Comparison of ENCODE assay signal across 8 cellular contexts in the genomic region with DNA sequence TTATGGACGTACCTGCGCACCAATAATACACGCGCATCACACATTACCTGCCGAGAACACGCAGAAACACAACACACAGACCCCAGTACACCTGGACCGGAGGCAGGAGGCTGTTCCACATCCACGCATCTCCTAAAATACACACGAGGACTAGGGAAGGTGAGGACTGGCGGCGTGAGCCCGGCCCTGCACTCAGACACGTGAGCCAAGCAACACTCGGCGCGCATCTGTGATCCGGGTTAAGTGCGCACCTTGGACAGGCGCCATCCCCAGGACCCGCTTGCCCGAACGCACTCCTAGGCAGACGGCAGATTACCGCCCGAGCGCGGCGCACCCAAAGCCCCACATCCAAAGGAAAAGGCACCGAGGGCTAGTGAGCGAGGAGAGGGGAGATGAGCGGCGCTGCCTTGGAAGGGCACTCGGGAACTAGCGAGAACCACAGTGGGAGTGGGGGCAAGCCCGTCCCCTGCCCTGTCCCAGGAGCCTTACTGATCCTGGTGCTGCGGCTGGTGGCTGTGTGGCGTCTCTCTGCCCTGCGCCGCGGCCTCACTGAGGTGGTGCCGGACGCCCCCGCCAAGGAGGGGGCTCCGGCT. TPM values are rescaled to one million over a fixed set of nuclear protein-coding genes. Genes with fewer than 3 reads are reported as not detected.
A peak's percentile ranks its signal among the peaks of the same experiment; 100 is the strongest.
DNase-seq lines count a peak whose midpoint lies in the region; ATAC-seq and TF ChIP-seq lines count a peak whose summit lies in the region.

No MANE protein-coding gene starts in this region.

- H3K36me3 Mint-ChIP-seq in CD4-positive, alpha-beta memory T cell = peaks cover 0 to 2% of the 10 kb centered on the region in 2 donors
- no peaks in the 10 kb centered on the region for H3K36me3 Mint-ChIP-seq in activated T-cell treated with anti-CD3 and anti-CD28 coated beads, Interleukin-2, amount 50 U/mL, for 4 hours (ENCODE audit: insufficient read depth)

- peak overlapping the region in 6 of 7 donors; percentile 38 to 93 (median 78) for H3K27ac Mint-ChIP-seq in CD4-positive, alpha-beta memory T cell

- no peaks in the 10 kb centered on the region for H3K9me3 ChIP-seq in CD4-positive, alpha-beta memory T cell (ENCODE audit: control insufficient read depth in 1 of 2, low read length in 2 of 2)
- no peaks in the 10 kb centered on the region; the same call in 1 of the 2 replicates for H3K9me3 ChIP-seq in MG63
- H3K9me3 ChIP-seq in gastroesophageal sphincter = no peaks in the 10 kb centered on the region
- no peaks in the 10 kb centered on the region for H3K9me3 ChIP-seq in neutrophil

- peak; percentile 34 for ATAC-seq in GM19395 (IDR thresholded peaks at IDR 0.05; ENCODE audit: unreplicated experiment)
- ATAC-seq in activated T-cell treated with anti-CD3 and anti-CD28 coated beads, Interleukin-2, amount 50 U/mL, for 4 hours = peak; percentile 46 to 49
- peak; percentile 32 for ATAC-seq in gastroesophageal sphincter

- H3K4me1 Mint-ChIP-seq in CD4-positive, alpha-beta memory T cell = peaks cover 11 to 21% (median 15%) of the 10 kb centered on the region in 4 donors
- peaks cover 12% of the 10 kb centered on the region for H3K4me1 Mint-ChIP-seq in activated T-cell treated with anti-CD3 and anti-CD28 coated beads, Interleukin-2, amount 50 U/mL, for 4 hours (ENCODE audit: low read depth)

- H3K9me3 Mint-ChIP-seq in CD4-positive, alpha-beta memory T cell = no peaks in the 10 kb centered on the region
- no peaks in the 10 kb centered on the region for H3K9me3 Mint-ChIP-seq in activated T-cell treated with anti-CD3 and anti-CD28 coated beads, Interleukin-2, amount 50 U/mL, for 4 hours

- DNase-seq in CD4-positive, alpha-beta memory T cell = peak in 3 of 5 donors; percentile 18 to 35 (median 25)
- peak; percentile 11 for DNase-seq in MG63
- DNase-seq in activated T-cell treated with anti-CD3 and anti-CD28 coated beads, Interleukin-2, amount 50 U/mL, for 4 hours = no peak
- DNase-seq in SW 1271 (lab: John Stamatoyannopoulos, UW) = no peak
- no peak for DNase-seq in activated gamma-delta T cell treated with Interleukin-2 at 50 U/mL for 16 hours

- H3K4me1 ChIP-seq in CD4-positive, alpha-beta memory T cell (ENCODE audit: insufficient read depth, low read length) = peaks cover 14% of the 10 kb centered on the region
- H3K4me1 ChIP-seq in gastroesophageal sphincter (peaks cover 0 to 20% (median 6%) of the 10 kb centered on the region in 3 donors), neutrophil (ENCODE audit: control insufficient read depth in 1 of 2, insufficient read depth in 1 of 2, low read depth in 1 of 2, low read length in 1 of 2) (peaks cover 7 to 18% of the 10 kb centered on the region in 2 experiments)

- TF ChIP-seq CTCF in gastroesophageal sphincter (IDR thresholded peaks at IDR 0.05) = no peak
- TF ChIP-seq CTCF in neutrophil (IDR thresholded peaks at IDR 0.05) = no peak

- H3K36me3 ChIP-seq in CD4-positive, alpha-beta memory T cell (ENCODE audit: insufficient read depth, low read length) = no peaks in the 10 kb centered on the region
- H3K36me3 ChIP-seq in MG63 (no peaks in the 10 kb centered on the region), gastroesophageal sphincter (no peaks in the 10 kb centered on the region), neutrophil (no peaks in the 10 kb centered on the region)

- intact Hi-C loops in CD4-positive, alpha-beta memory T cell (cut with micrococcal nuclease) = loop anchor here (1.0 kb wide), 1 partner anchor 19 kb away; a partner anchor contains a TSS

- no peak for TF ChIP-seq POLR2A in gastroesophageal sphincter (IDR thresholded peaks at IDR 0.05)

- peaks cover 7 to 10% of the 10 kb centered on the region in 2 donors for H3K27me3 Mint-ChIP-seq in CD4-positive, alpha-beta memory T cell
- H3K27me3 Mint-ChIP-seq in activated T-cell treated with anti-CD3 and anti-CD28 coated beads, Interleukin-2, amount 50 U/mL, for 4 hours (ENCODE audit: low read depth) = peaks cover 17% of the 10 kb centered on the region

- 19% methylated on average over 17 of the region's 44 CpGs; no CpG with 5 or more reads in 1 of the 2 donors for WGBS in gastroesophageal sphincter (ENCODE audit: low coverage in 1 of 2), 2 donors

- no peak for TF ChIP-seq EP300 in gastroesophageal sphincter (IDR thresholded peaks at IDR 0.05)

- no peak overlapping the region for H3K27ac ChIP-seq in CD4-positive, alpha-beta memory T cell (ENCODE audit: low read depth, low read length)
- H3K27ac ChIP-seq in gastroesophageal sphincter = peak overlapping the region in 2 of 4 donors; percentile 18 to 59
- no peak overlapping the region for H3K27ac ChIP-seq in neutrophil

- CTCF ChIA-PET in CD4-positive, alpha-beta memory T cell (lab: Charles Lee; ENCODE audit: partially characterized antibody) = no interaction called here

- peak overlapping the region; percentile 89 to 98 (median 94) for H3K4me3 Mint-ChIP-seq in CD4-positive, alpha-beta memory T cell
- peak overlapping the region; percentile 86 for H3K4me3 Mint-ChIP-seq in activated T-cell treated with anti-CD3 and anti-CD28 coated beads, Interleukin-2, amount 50 U/mL, for 4 hours

- H3K4me3 ChIP-seq in CD4-positive, alpha-beta memory T cell (ENCODE audit: low read length in 2 of 2) = peak overlapping the region; percentile 61 to 78
- peak overlapping the region; percentile 35 for H3K4me3 ChIP-seq in MG63
- peak overlapping the region; percentile 58 to 68 for H3K4me3 ChIP-seq in gastroesophageal sphincter
- peak overlapping the region; percentile 32 to 60 for H3K4me3 ChIP-seq in neutrophil (ENCODE audit: low read depth in 1 of 2, low read length in 1 of 2)

- POLR2A ChIA-PET in CD4-positive, alpha-beta memory T cell (lab: Charles Lee; ENCODE audit: partially characterized antibody) = interaction anchor here (1.0 to 1.8 kb wide), 9 partner anchors 19 to 514 kb away, joined by 3 to 9 read pairs (median 4); a partner anchor contains a TSS

- H3K27me3 ChIP-seq in CD4-positive, alpha-beta memory T cell (ENCODE audit: insufficient read depth, low read length) = no peaks in the 10 kb centered on the region
- peaks cover 32% of the 10 kb centered on the region for H3K27me3 ChIP-seq in MG63
- no peaks in the 10 kb centered on the region for H3K27me3 ChIP-seq in gastroesophageal sphincter
- peaks cover 71% of the 10 kb centered on the region for H3K27me3 ChIP-seq in neutrophil

RNA-seq across cellular contexts. Expression of a gene that starts 0.4 kb away (rescaled TPM):
- 10 to 100 TPM in 1 of 2 experiments, 1 to 10 TPM in 1; 9.8 to 12.2 TPM for total RNA-seq in CD4-positive, alpha-beta memory T cell
- 1 to 10 TPM; 4.2 to 5.0 TPM for polyA plus RNA-seq in CD4-positive, alpha-beta memory T cell
- total RNA-seq in MG63 (2014; rRNA removed; shearing (Covaris generic); ENCODE audit: low replicate concordance) = 1.5 TPM in 1 of 2 replicates, not detected in the other
- total RNA-seq in activated T-cell treated with anti-CD3 and anti-CD28 coated beads, Interleukin-2, amount 50 U/mL, for 4 hours = 1 to 10 TPM; 1.7 to 4.2 (median 2.2) TPM
- total RNA-seq in gastroesophageal sphincter = 1 to 10 TPM; 1.1 to 4.1 (median 1.6) TPM

RNA-seq across cellular contexts. Expression of a gene that starts 19.2 kb away (rescaled TPM):
- total RNA-seq in CD4-positive, alpha-beta memory T cell = 1 to 10 TPM; 6.5 to 6.9 TPM
- 1 to 10 TPM; 1.1 to 1.5 TPM for polyA plus RNA-seq in CD4-positive, alpha-beta memory T cell
- 0.35 and 0.69 TPM in 2 replicates for total RNA-seq in MG63 (2014; rRNA removed; shearing (Covaris generic); ENCODE audit: low replicate concordance)
- 1 to 10 TPM; 4.0 to 4.8 (median 4.1) TPM for total RNA-seq in activated T-cell treated with anti-CD3 and anti-CD28 coated beads, Interleukin-2, amount 50 U/mL, for 4 hours
- 1 to 10 TPM; 1.1 to 3.7 (median 2.3) TPM for total RNA-seq in gastroesophageal sphincter

RNA-seq across cellular contexts. Expression of a gene that starts 33.1 kb away (rescaled TPM):
- total RNA-seq in CD4-positive, alpha-beta memory T cell = not detected
- under 1 TPM; 0.09 to 0.32 TPM for polyA plus RNA-seq in CD4-positive, alpha-beta memory T cell
- not detected in 2 replicates for total RNA-seq in MG63 (2014; rRNA removed; shearing (Covaris generic); ENCODE audit: low replicate concordance)
- under 1 TPM in 1 of 3 donors, not detected in 2; 0.08 TPM for total RNA-seq in activated T-cell treated with anti-CD3 and anti-CD28 coated beads, Interleukin-2, amount 50 U/mL, for 4 hours
- not detected for total RNA-seq in gastroesophageal sphincter

RNA-seq across cellular contexts. Expression of a gene that starts 34.1 kb away (rescaled TPM):
- 1 to 10 TPM; 1.9 to 2.0 TPM for total RNA-seq in CD4-positive, alpha-beta memory T cell
- polyA plus RNA-seq in CD4-positive, alpha-beta memory T cell = 1 to 10 TPM in 1 of 2 donors, under 1 TPM in 1; 0.39 to 1.2 TPM
- total RNA-seq in MG63 (2014; rRNA removed; shearing (Covaris generic); ENCODE audit: low replicate concordance) = 3.8 and 4.4 TPM in 2 replicates
- 1 to 10 TPM in 2 of 3 donors, under 1 TPM in 1; 0.66 to 4.0 (median 1.4) TPM for total RNA-seq in activated T-cell treated with anti-CD3 and anti-CD28 coated beads, Interleukin-2, amount 50 U/mL, for 4 hours
- 10 to 100 TPM; 25.4 to 50.2 (median 31.8) TPM for total RNA-seq in gastroesophageal sphincter

RNA-seq across cellular contexts. Expression of a gene that starts 38.3 kb away (rescaled TPM):
- total RNA-seq in CD4-positive, alpha-beta memory T cell = 1 to 10 TPM; 7.3 to 7.5 TPM
- 1 to 10 TPM; 3.2 to 5.1 TPM for polyA plus RNA-seq in CD4-positive, alpha-beta memory T cell
- 22.6 and 24.4 TPM in 2 replicates for total RNA-seq in MG63 (2014; rRNA removed; shearing (Covaris generic); ENCODE audit: low replicate concordance)
- total RNA-seq in activated T-cell treated with anti-CD3 and anti-CD28 coated beads, Interleukin-2, amount 50 U/mL, for 4 hours = 10 to 100 TPM; 35.2 to 45.2 (median 36.6) TPM
- total RNA-seq in gastroesophageal sphincter = 1 to 10 TPM; 2.6 to 3.1 (median 3.0) TPM

Comparison
In these comparisons a context has a peak if more than half of its experiments do, and no peak if none do; other contexts are left out.
1. DNase-seq: peak in CD4-positive, alpha-beta memory T cell (3 of 5) and MG63 (single experiment); none in activated T-cell treated with anti-CD3 and anti-CD28 coated beads, Interleukin-2, amount 50 U/mL, for 4 hours (single experiment), SW 1271 (0 of 2) and activated gamma-delta T cell treated with Interleukin-2 at 50 U/mL for 16 hours (single experiment).
2. Peak in every context shown above with its lines, with median percentiles within 50 percentile points of each other: H3K4me3 ChIP-seq and ATAC-seq.